Comparison of ENCODE assay signal across 1 cellular context in genomic region chr17:75743625-75744206, GRCh38.
TF ChIP-seq lines count a peak whose summit lies in the region.

No MANE protein-coding gene starts in this region.

TF ChIP-seq in HCT116, 20 proteins besides CTCF, POLR2A, EP300 and RAD21 (continued from another document):
- TF ChIP-seq ELF1 (IDR thresholded peaks at IDR 0.05; ENCODE audit: borderline replicate concordance, low read depth) (no peak), CEBPB (IDR thresholded peaks at IDR 0.05; ENCODE audit: low read depth) (no peak)
